10 cellular contexts compared by ENCODE assay signal in genomic region chr7:123750389-123751230, GRCh38. TPM values are rescaled to one million over a fixed set of nuclear protein-coding genes. Genes with fewer than 3 reads are reported as not detected.
DNase-seq lines count a peak whose midpoint lies in the region; ATAC-seq and TF ChIP-seq lines count a peak whose summit lies in the region.
"Had no signal": no experiment of that assay in that cellular context is flagged by ENCODE, and none has a peak within 500 bp of the region (broad histone marks: within the 10 kb centered on the region; RNA-seq: fewer than 3 reads in every experiment).

No MANE protein-coding gene starts in this region.

- no peak for DNase-seq in heart right ventricle
- DNase-seq in Right ventricle myocardium superior = no peak
- no peak for DNase-seq in SK-N-MC (ENCODE audit: low read depth, low spot score)
- no peak for DNase-seq in tibial artery
- no peak for DNase-seq in COLO829 (ENCODE audit: low spot score)
- no peak for DNase-seq in superior temporal gyrus (ENCODE audit: extremely low spot score)
- DNase-seq: KBM-7, T-helper 1 cell had no signal

- intact Hi-C loops in heart right ventricle (cut with DNase I) (no loop called here), Right ventricle myocardium superior (cut with DNase I) (no loop called here), tibial artery (cut with DNase I; ENCODE audit: low total_unique reads) (no loop called here)

- H3K4me3 ChIP-seq in heart right ventricle = peak overlapping the region in 7 of 10 donors; percentile 80 to 95 (median 88)
- peak overlapping the region; percentile 90 for H3K4me3 ChIP-seq in SK-N-MC
- peak overlapping the region; percentile 89 for H3K4me3 ChIP-seq in iPS-15b (ENCODE audit: low read depth, low read length)
- peak overlapping the region; percentile 77 to 98 for H3K4me3 ChIP-seq in tibial artery

- H3K9me3 ChIP-seq in heart right ventricle = no peaks in the 10 kb centered on the region
- no peaks in the 10 kb centered on the region for H3K9me3 ChIP-seq in SK-N-MC (ENCODE audit: low read depth, low read length)
- H3K9me3 ChIP-seq in iPS-15b (ENCODE audit: control insufficient read depth, insufficient read depth, low read length) = no peaks in the 10 kb centered on the region
- no peaks in the 10 kb centered on the region for H3K9me3 ChIP-seq in tibial artery

- H3K27me3 ChIP-seq in heart right ventricle (no peaks in the 10 kb centered on the region), iPS-15b (ENCODE audit: control insufficient read depth, insufficient read depth, low read length) (no peaks in the 10 kb centered on the region), tibial artery (no peaks in the 10 kb centered on the region)

- no peak for TF ChIP-seq CTCF in heart right ventricle (IDR thresholded peaks at IDR 0.05)
- no peak for TF ChIP-seq CTCF in tibial artery (IDR thresholded peaks at IDR 0.05)

- ATAC-seq in heart right ventricle (no peak), Right ventricle myocardium superior (ENCODE audit: poor library complexity) (no peak), GM19463 (IDR thresholded peaks at IDR 0.05; ENCODE audit: unreplicated experiment) (no peak)

- H3K9ac ChIP-seq in SK-N-MC (ENCODE audit: insufficient read length) (peak overlapping the region; percentile 84), iPS-15b (ENCODE audit: low read depth, low read length) (peak overlapping the region; percentile 29)

- H3K27ac ChIP-seq in heart right ventricle (peak overlapping the region in 5 of 10 donors; percentile 95 to 99 (median 98)), SK-N-MC (peak overlapping the region; percentile 95), tibial artery (peak overlapping the region; percentile 98 to 99)

- WGBS in heart right ventricle, 2 donors = 90 to 94% methylated on average over 2 of the region's 2 CpGs

- H3K36me3 ChIP-seq in heart right ventricle = no peaks in the 10 kb centered on the region
- peaks cover 7% of the 10 kb centered on the region; the same call in 1 of the 2 replicates for H3K36me3 ChIP-seq in SK-N-MC (ENCODE audit: insufficient read depth, low read length)
- H3K36me3 ChIP-seq in iPS-15b (ENCODE audit: control insufficient read depth, insufficient read depth, low read length) = no peaks in the 10 kb centered on the region
- peaks cover 0 to 3% (median 0%) of the 10 kb centered on the region in 3 donors for H3K36me3 ChIP-seq in tibial artery

- peaks cover 0 to 56% (median 42%) of the 10 kb centered on the region in 9 donors for H3K4me1 ChIP-seq in heart right ventricle
- peaks cover 9% of the 10 kb centered on the region for H3K4me1 ChIP-seq in iPS-15b (ENCODE audit: control insufficient read depth, insufficient read depth, low read length)
- peaks cover 0 to 45% (median 22%) of the 10 kb centered on the region in 4 donors for H3K4me1 ChIP-seq in tibial artery

RNA-seq across cellular contexts. Expression of gene WASL, which starts 1.8 kb away (rescaled TPM):
- total RNA-seq in heart right ventricle (10 to 100 TPM; 21.6 to 30.0 (median 25.2) TPM), Right ventricle myocardium superior (25.7 TPM)
- polyA plus RNA-seq in heart right ventricle = 10 to 100 TPM; 10.7 to 15.0 TPM
